18 cellular contexts compared by ENCODE assay signal in the genomic region with DNA sequence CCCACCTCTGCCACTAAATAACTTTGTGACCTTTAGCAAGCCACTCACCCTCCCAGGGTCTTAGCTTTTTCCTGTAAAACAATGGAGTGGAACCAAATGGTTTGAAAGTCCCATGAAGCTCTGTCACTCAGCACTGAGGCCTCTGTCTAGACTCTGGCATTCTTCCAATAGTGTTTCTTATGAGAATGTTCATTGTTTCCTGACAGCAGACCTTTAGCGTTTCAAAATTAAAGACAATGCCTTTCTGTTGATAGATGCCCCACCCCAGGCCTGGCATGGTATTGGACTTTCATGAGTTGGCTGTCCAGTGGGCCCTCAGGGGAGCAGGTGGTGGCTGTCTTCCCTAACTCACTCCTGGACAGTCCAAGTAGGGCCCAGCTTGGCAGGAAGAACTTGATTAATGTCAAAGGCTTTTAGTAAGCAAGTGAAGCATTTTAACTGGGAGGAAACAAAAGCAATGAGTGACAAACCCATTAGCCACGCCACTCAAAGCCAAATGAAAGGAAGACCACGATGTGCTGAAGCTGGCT.
"Had no signal": no experiment of that assay in that cellular context is flagged by ENCODE, and none has a peak within 500 bp of the region (broad histone marks: within the 10 kb centered on the region; RNA-seq: fewer than 3 reads in every experiment).

No MANE protein-coding gene starts in this region.

- H3K4me1 ChIP-seq: body of pancreas, gastrocnemius medialis, sigmoid colon, stomach, transverse colon, vagina had no signal

- H3K4me2 ChIP-seq: smooth muscle cell had no signal

- H3K27ac ChIP-seq: body of pancreas, cardiac muscle cell, gastrocnemius medialis, sigmoid colon, stomach, transverse colon, vagina had no signal

- H3K9me3 ChIP-seq: body of pancreas, gastrocnemius medialis, mucosa of descending colon, sigmoid colon, transverse colon, vagina had no signal

- DNase-seq: activated CD4-positive, alpha-beta T cell treated with anti-CD3 and anti-CD28 coated beads for 1 hour; activated CD4-positive, alpha-beta T cell treated with anti-CD3 and anti-CD28 coated beads, Interleukin-2, amount 50 U/mL, for 1 hour; activated gamma-delta T cell treated with Interleukin-2 at 50 U/mL for 16 hours; activated T-cell treated with anti-CD3 and anti-CD28 coated beads, Interleukin-2, amount 50 U/mL, for 1 hour; body of pancreas; effector CD8-positive, alpha-beta T cell; gastrocnemius medialis; left colon; mesendoderm; mucosa of descending colon; nephron progenitor cell; sigmoid colon; stimulated activated CD4-positive, alpha-beta T cell treated with anti-CD3 and anti-CD28 coated beads, Interleukin-15, amount 100 ng/mL, for 24 hours; stomach; transverse colon had no signal

- H3K4me3 ChIP-seq: body of pancreas, cardiac muscle cell, gastrocnemius medialis, mucosa of descending colon, sigmoid colon, smooth muscle cell, stomach, transverse colon, vagina had no signal

- H3K27me3 ChIP-seq: body of pancreas, cardiac muscle cell, gastrocnemius medialis, sigmoid colon, stomach, transverse colon, vagina had no signal

- H3K36me3 ChIP-seq: cardiac muscle cell, gastrocnemius medialis, sigmoid colon, stomach, transverse colon, vagina had no signal
